ENCODE assay signal across 11 cellular contexts in the genomic region with DNA sequence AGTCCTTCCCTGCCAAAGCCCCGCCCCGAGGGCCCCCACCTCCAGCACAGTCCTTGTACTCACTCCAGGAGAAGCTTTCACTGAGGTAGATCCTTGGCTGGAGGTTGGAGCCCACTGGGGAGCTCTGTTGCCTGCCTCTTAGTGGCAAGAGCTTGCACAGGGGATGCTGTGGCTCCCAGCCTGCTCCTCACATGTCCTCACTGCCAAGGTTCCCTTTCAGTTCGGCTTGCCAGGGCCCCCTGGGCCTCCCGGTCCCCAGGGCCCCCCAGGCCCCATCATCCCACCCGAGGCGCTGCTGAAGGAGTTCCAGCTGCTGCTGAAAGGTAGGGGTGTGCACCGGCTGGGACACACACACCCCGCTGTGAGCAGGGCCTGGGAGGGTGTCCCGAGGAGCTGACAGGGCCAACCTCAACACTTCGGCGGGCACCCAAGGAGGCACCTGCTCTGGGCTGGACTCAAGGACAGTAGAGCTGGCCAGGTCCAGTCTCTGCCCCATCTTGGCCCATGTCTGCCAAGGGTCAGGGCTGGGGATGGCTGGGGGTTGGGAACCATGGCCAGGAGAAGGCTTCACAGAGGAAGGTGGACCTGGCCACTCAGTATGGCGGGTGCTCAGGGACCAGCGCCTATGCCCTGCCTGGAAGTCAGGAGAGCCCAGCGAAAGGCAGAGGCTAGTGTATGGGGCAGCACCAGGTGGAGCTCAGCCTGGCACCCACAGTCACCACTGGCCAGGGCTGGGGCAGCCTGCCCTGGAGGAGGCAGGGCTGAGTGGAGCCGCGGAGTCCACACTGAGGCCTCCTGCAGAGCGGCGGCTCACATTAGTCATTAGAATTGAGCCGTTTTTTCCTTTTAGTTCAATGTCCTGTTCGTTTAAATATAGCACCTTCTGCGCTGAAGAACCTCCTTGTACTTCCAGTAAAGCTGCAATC. TPM values are rescaled to one million over a fixed set of nuclear protein-coding genes. Genes with fewer than 3 reads are reported as not detected.
DNase-seq lines count a peak whose midpoint lies in the region; ATAC-seq, FAIRE-seq and TF ChIP-seq lines count a peak whose summit lies in the region.
"Had no signal": no experiment of that assay in that cellular context is flagged by ENCODE, and none has a peak within 500 bp of the region (broad histone marks: within the 10 kb centered on the region; RNA-seq: fewer than 3 reads in every experiment).

No MANE protein-coding gene starts in this region.

- peak overlapping the region; percentile 84 for H2AFZ ChIP-seq in GM23338

- no peaks in the 10 kb centered on the region for H3K79me2 ChIP-seq in GM23338 (replicated peaks; ENCODE audit: insufficient read depth)

- no peak for TF ChIP-seq CTCF in GM23338 (conservative IDR thresholded peaks at IDR 0.05; ENCODE audit: low read depth in 2 of 2)
- no peak for TF ChIP-seq CTCF in bronchial epithelial cell (IDR thresholded peaks at IDR 0.05; ENCODE audit: insufficient read depth, low read length, severe bottlenecking)
- no peak for TF ChIP-seq CTCF in nephron progenitor cell (IDR thresholded peaks at IDR 0.05)
- TF ChIP-seq CTCF in transverse colon (IDR thresholded peaks at IDR 0.05): no peak

- H3K36me3 Mint-ChIP-seq in GM23338 (ENCODE audit: low read depth) (peaks cover 2% of the 10 kb centered on the region; the same call in 1 of the 3 replicates), nephron progenitor cell (ENCODE audit: low read depth) (peaks cover 3% of the 10 kb centered on the region)

- no peaks in the 10 kb centered on the region for H3K9me2 ChIP-seq in GM23338 (ENCODE audit: insufficient read depth)

- H3K4me1 ChIP-seq in GM23338 (ENCODE audit: insufficient read depth): peaks cover 13% of the 10 kb centered on the region
- H3K4me1 ChIP-seq in mesodermal cell (ENCODE audit: control insufficient read depth, insufficient read depth, low read length, poor library complexity, severe bottlenecking): no peaks in the 10 kb centered on the region
- H3K4me1 ChIP-seq in transverse colon: peaks cover 12 to 26% (median 20%) of the 10 kb centered on the region in 4 donors

- H3K9me3 Mint-ChIP-seq in GM23338 (no peaks in the 10 kb centered on the region), nephron progenitor cell (no peaks in the 10 kb centered on the region)

- H3K4me1 Mint-ChIP-seq in GM23338 (peaks cover 10% of the 10 kb centered on the region), nephron progenitor cell (peaks cover 27% of the 10 kb centered on the region)

- DNase-seq in ACHN: peak; percentile 57
- DNase-seq in GM23338 (ENCODE audit: low spot score): no peak
- no peak for DNase-seq in bronchial epithelial cell (ENCODE audit: low read depth)
- no peak for DNase-seq in nephron progenitor cell
- no peak for DNase-seq in transverse colon
- DNase-seq: hypothalamus, T-helper 17 cell had no signal

- 76 to 81% methylated on average over 19 of the region's 21 CpGs for WGBS in mesodermal cell (ENCODE audit: insufficient coverage in 2 of 2), 2 experiments
- 40 to 49% methylated on average over 1 to 13 of the region's 21 CpGs for WGBS in transverse colon (ENCODE audit: low coverage in 1 of 2), 2 donors

- ATAC-seq in GM23338 (no peak), HG03175 (IDR thresholded peaks at IDR 0.05; ENCODE audit: unreplicated experiment) (no peak)
- ATAC-seq: T-helper 17 cell had no signal

- no peaks in the 10 kb centered on the region for H4K20me1 ChIP-seq in GM23338 (replicated peaks; ENCODE audit: insufficient read depth)

- peak overlapping the region; percentile 57 for H3K4me3 ChIP-seq in GM23338
- peak overlapping the region; percentile 32 for H3K4me3 ChIP-seq in bronchial epithelial cell (ENCODE audit: low read depth, low read length)
- peak overlapping the region; percentile 1 for H3K4me3 ChIP-seq in mesodermal cell (ENCODE audit: extremely low read depth, insufficient read depth, low read length, poor library complexity, severe bottlenecking)
- H3K4me3 ChIP-seq in transverse colon: no peak overlapping the region

- H3K27ac ChIP-seq in GM23338 (ENCODE audit: low read depth): no peak overlapping the region
- H3K27ac ChIP-seq in mesodermal cell (ENCODE audit: low read depth, low read length, severe bottlenecking): no peak overlapping the region
- H3K27ac ChIP-seq in transverse colon: no peak overlapping the region
- H3K27ac ChIP-seq: C4-2B, cardiac muscle cell had no signal

- H3K4me3 Mint-ChIP-seq in GM23338: peak overlapping the region; percentile 51
- no peak overlapping the region for H3K4me3 Mint-ChIP-seq in nephron progenitor cell
- H3K4me3 Mint-ChIP-seq: T-helper 17 cell had no signal

- in situ Hi-C loops in ACHN (cut with HindIII; ENCODE audit: low pct_ligation_motif_present, low pct_unique_long_range_greater_than_20kb, low sequenced_read_pairs): no loop called here
- in situ Hi-C loops in transverse colon (cut with MboI; ENCODE audit: low pct_ligation_motif_present in 1 of 4, low pct_unique_long_range_greater_than_20kb in 1 of 4, low sequenced_read_pairs in 3 of 4): no loop called here

- H3F3A ChIP-seq in GM23338 (replicated peaks; ENCODE audit: low read depth): 0 out of 2 replicates have a peak, but pooled peaks cover 5% of the 10 kb centered on the region

- no peak for TF ChIP-seq EP300 in transverse colon (IDR thresholded peaks at IDR 0.05; ENCODE audit: low read depth)

- H3K36me3 ChIP-seq in GM23338 (ENCODE audit: insufficient read depth): no peaks in the 10 kb centered on the region
- H3K36me3 ChIP-seq in bronchial epithelial cell (ENCODE audit: control insufficient read depth, insufficient read depth, low read length): peaks cover 3% of the 10 kb centered on the region
- H3K36me3 ChIP-seq in mesodermal cell (ENCODE audit: control insufficient read depth, insufficient read depth, low read length): peaks cover 4% of the 10 kb centered on the region
- no peaks in the 10 kb centered on the region for H3K36me3 ChIP-seq in transverse colon
- H3K36me3 ChIP-seq: cardiac muscle cell had no signal

- peaks cover 49% of the 10 kb centered on the region for H3K27me3 ChIP-seq in GM23338 (ENCODE audit: insufficient read depth)
- H3K27me3 ChIP-seq in bronchial epithelial cell (ENCODE audit: control insufficient read depth, insufficient read depth, low read length): no peaks in the 10 kb centered on the region
- H3K27me3 ChIP-seq in transverse colon: peaks cover 60% of the 10 kb centered on the region

- FAIRE-seq in bronchial epithelial cell (lab: Jason Lieb, UNC): no peak

- H3K27ac Mint-ChIP-seq in GM23338 (no peak overlapping the region), nephron progenitor cell (no peak overlapping the region)
- H3K27ac Mint-ChIP-seq: T-helper 17 cell had no signal

- intact Hi-C loops in transverse colon (cut with DNase I; ENCODE audit: low total_unique reads): loop anchor here (1.0 kb wide), 1 partner anchor 100 kb away; no protein-coding TSS in a partner anchor

- peak overlapping the region; percentile 80 for H3K4me2 ChIP-seq in GM23338

- TF ChIP-seq POLR2A in transverse colon (IDR thresholded peaks at IDR 0.05): no peak

- H3K9me3 ChIP-seq in mesodermal cell (ENCODE audit: control insufficient read depth, low read length) (no peaks in the 10 kb centered on the region), transverse colon (no peaks in the 10 kb centered on the region)

- H3K27me3 Mint-ChIP-seq in GM23338 (ENCODE audit: insufficient read depth, low read depth, poor library complexity) (peaks cover 53% of the 10 kb centered on the region), nephron progenitor cell (ENCODE audit: low read depth, poor library complexity) (peaks cover 73% of the 10 kb centered on the region)

TF ChIP-seq in GM23338, 12 proteins besides CTCF, POLR2A, EP300 and RAD21:
- no peak for TF ChIP-seq STAT1 (IDR thresholded peaks at IDR 0.05; ENCODE audit: unreplicated experiment)
- TF ChIP-seq EZH2 (IDR thresholded peaks at IDR 0.05; ENCODE audit: low read depth, unreplicated experiment): peak; percentile 74
TF ChIP-seq in GM23338: peak in this region for 1.

RNA-seq across cellular contexts. Expression of a gene that starts 4.0 kb away (rescaled TPM):
- total RNA-seq in GM23338 (2014; rRNA removed; shearing (Covaris generic)): 2.5 and 3.3 TPM in 2 replicates
- polyA plus RNA-seq in GM23338 (2016; fragmentation: Nextera tagmentation; extraction: Ambion mirVana): 0.61 and 1.0 TPM in 2 replicates
- total RNA-seq in bronchial epithelial cell (4.2 and 5.8 TPM in 2 replicates), transverse colon (under 1 TPM in 1 of 4 donors, not detected in 3; 0.41 TPM)
- polyA plus RNA-seq in mesodermal cell (2013, experiment 1 of 2): 3.1 TPM
- 3.8 TPM for polyA plus RNA-seq in mesodermal cell (2013, experiment 2 of 2)
- total RNA-seq: T-helper 17 cell had no signal

RNA-seq across cellular contexts. Expression of a gene that starts 24.3 kb away (rescaled TPM):
- total RNA-seq in GM23338 (2014; rRNA removed; shearing (Covaris generic)): 0.07 TPM in 1 of 2 replicates, not detected in the other
- not detected in 2 replicates for polyA plus RNA-seq in GM23338 (2016; fragmentation: Nextera tagmentation; extraction: Ambion mirVana)
- 0.26 and 0.38 TPM in 2 replicates for total RNA-seq in bronchial epithelial cell
- 1.1 TPM for polyA plus RNA-seq in mesodermal cell (2013, experiment 1 of 2)
- polyA plus RNA-seq in mesodermal cell (2013, experiment 2 of 2): 1.4 TPM
- total RNA-seq in transverse colon: 1 to 10 TPM in 1 of 4 donors, under 1 TPM in 1, not detected in 2; 0.14 to 5.6 TPM
- total RNA-seq: T-helper 17 cell had no signal

RNA-seq across cellular contexts. Expression of a gene that starts 40.7 kb away (rescaled TPM):
- total RNA-seq in GM23338 (2014; rRNA removed; shearing (Covaris generic)): 17.0 and 29.7 TPM in 2 replicates
- 35.9 and 36.3 TPM in 2 replicates for polyA plus RNA-seq in GM23338 (2016; fragmentation: Nextera tagmentation; extraction: Ambion mirVana)
- total RNA-seq in bronchial epithelial cell (25.0 and 31.4 TPM in 2 replicates), transverse colon (10 to 100 TPM; 16.3 to 40.0 (median 32.1) TPM)
- polyA plus RNA-seq in mesodermal cell (2013, experiment 1 of 2): 30.6 TPM
- 32.2 TPM for polyA plus RNA-seq in mesodermal cell (2013, experiment 2 of 2)

Comparison
In these comparisons a context has a peak if more than half of its experiments do, and no peak if none do; other contexts are left out.
1. H3K4me3 ChIP-seq: peak in GM23338 (single experiment), bronchial epithelial cell (single experiment) and mesodermal cell (single experiment); none in transverse colon (0 of 4).